Comparison of ENCODE assay signal across 8 cellular contexts in genomic region chr17:19362293-19363113, GRCh38. TPM values are rescaled to one million over a fixed set of nuclear protein-coding genes. Genes with fewer than 3 reads are reported as not detected.
A peak's percentile ranks its signal among the peaks of the same experiment; 100 is the strongest.
DNase-seq lines count a peak whose midpoint lies in the region; ATAC-seq and TF ChIP-seq lines count a peak whose summit lies in the region.

A gene with protein sequence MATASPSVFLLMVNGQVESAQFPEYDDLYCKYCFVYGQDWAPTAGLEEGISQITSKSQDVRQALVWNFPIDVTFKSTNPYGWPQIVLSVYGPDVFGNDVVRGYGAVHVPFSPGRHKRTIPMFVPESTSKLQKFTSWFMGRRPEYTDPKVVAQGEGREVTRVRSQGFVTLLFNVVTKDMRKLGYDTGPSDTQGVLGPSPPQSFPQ (minus strand): TSS chr17:19362723. CDS start chr17:19362569, 154 bp downstream.

- WGBS in adrenal gland, 4 donors: 0% methylated on average over 9 to 82 of the region's 82 CpGs
- 0 to 1% (median 1%) methylated on average over 52 to 82 of the region's 82 CpGs for WGBS in heart left ventricle, 4 donors
- WGBS in upper lobe of left lung, 2 donors: 0 to 1% methylated on average over 19 to 22 of the region's 82 CpGs

- no peak for TF ChIP-seq EP300 in upper lobe of left lung (IDR thresholded peaks at IDR 0.05)

- no peaks in the 10 kb centered on the region for H3K27me3 ChIP-seq in adrenal gland
- peaks cover 0 to 2% (median 0%) of the 10 kb centered on the region in 9 donors for H3K27me3 ChIP-seq in heart left ventricle
- H3K27me3 ChIP-seq in upper lobe of left lung: no peaks in the 10 kb centered on the region

- TF ChIP-seq POLR2A in adrenal gland (IDR thresholded peaks at IDR 0.05): peak; percentile 44 to 48
- peak in 1 of 2 donors; percentile 50 for TF ChIP-seq POLR2A in heart left ventricle (IDR thresholded peaks at IDR 0.05)
- TF ChIP-seq POLR2A in upper lobe of left lung (IDR thresholded peaks at IDR 0.05): peak in 1 of 4 donors; percentile 33

- H3K9me3 ChIP-seq in adrenal gland (replicated peaks in 1 of 3): no peaks in the 10 kb centered on the region
- no peaks in the 10 kb centered on the region for H3K9me3 ChIP-seq in heart left ventricle
- H3K9me3 ChIP-seq in upper lobe of left lung: no peaks in the 10 kb centered on the region

- H3K4me1 ChIP-seq in adrenal gland (replicated peaks in 1 of 2) (peaks cover 12 to 14% of the 10 kb centered on the region in 2 donors), heart left ventricle (peaks cover 0 to 20% (median 12%) of the 10 kb centered on the region in 12 donors), upper lobe of left lung (peaks cover 11 to 16% (median 13%) of the 10 kb centered on the region in 4 donors)

- intact Hi-C loops in adrenal gland (cut with DNase I) (loop anchor here (2.0 to 10.0 kb wide), 4 partner anchors 84 to 402 kb away; no protein-coding TSS in a partner anchor), heart left ventricle (cut with DNase I) (loop anchor here (1.0 to 10.0 kb wide), 9 partner anchors 84 to 405 kb away; partner anchors contain the start of gene ALDH3A2 (in 2 of the 10)), posterior cingulate gyrus (cut with DNase I) (loop anchor here (1.0 to 10.0 kb wide), 4 partner anchors 85 to 404 kb away; partner anchors contain the start of gene ALDH3A2)

- H3K4me3 ChIP-seq in GM12864 (ENCODE audit: low read depth, low read length) (peak within 1 kb of the TSS; percentile 68), adrenal gland (peak within 1 kb of the TSS in 2 of 4 donors; percentile 53 to 88), heart left ventricle (peak within 1 kb of the TSS; percentile 58 to 87 (median 79)), upper lobe of left lung (peak within 1 kb of the TSS; percentile 59 to 87 (median 80))

- ATAC-seq in HG02610 (IDR thresholded peaks at IDR 0.05; ENCODE audit: unreplicated experiment) (peak; percentile 79), heart left ventricle (peak; percentile 93 to 97 (median 96)), upper lobe of left lung (ENCODE audit: low FRiP score in 2 of 2) (peak; percentile 96)

- peak; percentile 93 for TF ChIP-seq CTCF in GM12864 (IDR thresholded peaks at IDR 0.05; ENCODE audit: low read depth, low read length, missing control alignments)
- peak; percentile 97 to 100 (median 100) for TF ChIP-seq CTCF in adrenal gland (IDR thresholded peaks at IDR 0.05)
- peak; percentile 96 to 100 (median 98) for TF ChIP-seq CTCF in heart left ventricle (IDR thresholded peaks at IDR 0.05)
- peak; percentile 92 to 100 (median 98) for TF ChIP-seq CTCF in upper lobe of left lung (IDR thresholded peaks at IDR 0.05)

- H3K27ac ChIP-seq in adrenal gland: peak within 1 kb of the TSS; percentile 77 to 96 (median 91)
- peak within 1 kb of the TSS in 11 of 12 donors; percentile 48 to 88 (median 75) for H3K27ac ChIP-seq in heart left ventricle
- H3K27ac ChIP-seq in upper lobe of left lung: peak within 1 kb of the TSS; percentile 77 to 90 (median 83)

- DNase-seq in GM12864 (ENCODE audit: low read depth) (peak; percentile 58), NCI-H1092 treated with DMSO at 0.1 percent for 48 hours (lab: John Stamatoyannopoulos, UW) (peak; percentile 83), SW 1271 (lab: John Stamatoyannopoulos, UW) (peak; percentile 91 to 95), adrenal gland (peak; percentile 93 to 98 (median 95)), heart left ventricle (peak; percentile 90 to 97 (median 93)), posterior cingulate gyrus (peak; percentile 89 to 98 (median 94)), upper lobe of left lung (peak; percentile 94 to 98)

- H3K36me3 ChIP-seq in adrenal gland (replicated peaks in 1 of 2): no peaks in the 10 kb centered on the region
- peaks cover 0 to 6% (median 0%) of the 10 kb centered on the region in 9 donors for H3K36me3 ChIP-seq in heart left ventricle
- peaks cover 0 to under 1% (median 0%) of the 10 kb centered on the region in 4 donors for H3K36me3 ChIP-seq in upper lobe of left lung

RNA-seq across cellular contexts. Expression of the gene that starts here (rescaled TPM):
- total RNA-seq in adrenal gland: 10 to 100 TPM; 19.3 to 67.7 (median 30.1) TPM
- 10 to 100 TPM; 24.7 to 56.4 (median 37.2) TPM for polyA plus RNA-seq in adrenal gland
- 10 to 100 TPM in 5 of 9 donors, 1 to 10 TPM in 4; 5.6 to 27.9 (median 10.8) TPM for total RNA-seq in heart left ventricle
- 10 to 100 TPM in 1 of 2 donors, 1 to 10 TPM in 1; 9.1 to 10.7 TPM for polyA plus RNA-seq in heart left ventricle
- 10 to 100 TPM; 11.7 to 52.4 (median 17.5) TPM for total RNA-seq in upper lobe of left lung
